ENCODE assay signal across 30 cellular contexts in the genomic region with DNA sequence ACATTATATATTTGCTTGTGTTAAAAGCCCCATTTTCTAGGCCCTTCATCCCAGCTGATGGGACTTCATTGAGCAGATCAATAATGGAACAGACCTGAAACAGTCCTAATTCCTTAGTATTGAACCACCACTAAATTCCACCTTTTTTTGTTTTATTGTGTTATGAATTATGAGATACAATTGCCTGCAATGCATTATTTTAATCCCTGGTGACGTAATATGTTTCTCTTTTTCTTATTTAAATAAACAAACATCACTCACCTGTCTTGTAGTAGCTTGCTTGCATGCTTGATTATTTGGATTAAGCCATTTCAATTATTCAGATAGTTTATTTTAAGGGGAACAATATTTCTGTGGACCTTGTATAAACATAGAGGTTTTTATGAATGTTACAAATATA. TPM values are rescaled to one million over a fixed set of nuclear protein-coding genes. Genes with fewer than 3 reads are reported as not detected.
"Had no signal": no experiment of that assay in that cellular context is flagged by ENCODE, and none has a peak within 500 bp of the region (broad histone marks: within the 10 kb centered on the region; RNA-seq: fewer than 3 reads in every experiment).

No MANE protein-coding gene starts in this region.

- DNase-seq: stimulated activated CD4-positive, alpha-beta T cell treated with anti-CD3 and anti-CD28 coated beads, Interleukin-2, amount 100 ng/mL, for 48 hours; stimulated activated CD4-positive, alpha-beta T cell treated with anti-CD3 and anti-CD28 coated beads, Interleukin-4, amount 100 ng/mL, for 1 hour; stimulated activated CD4-positive, alpha-beta T cell treated with anti-CD3 and anti-CD28 coated beads, Interleukin-4, amount 100 ng/mL, for 24 hours; stimulated activated CD4-positive, alpha-beta T cell treated with anti-CD3 and anti-CD28 coated beads, Interleukin-4, amount 100 ng/mL, for 4 hours; stimulated activated CD8-positive, alpha-beta memory T cell treated with anti-CD3 and anti-CD28 coated beads, Interleukin-4, amount 100 ng/mL, for 48 hours; stimulated activated naive B cell treated with anti-CD40 and anti-IgM and Interleukin-4, amounts not matched to agents 10 μg/mL and 1 μg/mL and 100 μg/mL, for 72 hours; stimulated activated naive CD4-positive, alpha-beta T cell; stimulated activated naive CD4-positive, alpha-beta T cell treated with Interleukin-2 at 50 U/mL for 16 hours; stimulated activated naive CD8-positive, alpha-beta T cell treated with anti-CD3 and anti-CD28 coated beads, Interleukin-15, amount 100 ng/mL, for 72 hours; stimulated activated naive CD8-positive, alpha-beta T cell treated with anti-CD3 and anti-CD28 coated beads, Interleukin-15, Interleukin-2, amounts not matched to agents 100 U/mL and 50 U/mL, for 24 hours; stomach; substantia nigra; testis; thyroid gland; tibial artery; transverse colon; trophoblast cell; upper lobe of left lung; upper lobe of right lung; uterus had no signal

- H3K4me3 ChIP-seq: stomach, suprapubic skin, testis, thoracic aorta, thyroid gland, tibial artery, tibial nerve, transverse colon, upper lobe of left lung, upper lobe of right lung, uterus, vagina had no signal

- FAIRE-seq: urothelium cell line had no signal

- H3K4me1 ChIP-seq: stomach, suprapubic skin, testis, thyroid gland, tibial artery, tibial nerve, transverse colon, upper lobe of left lung, upper lobe of right lung, uterus, vagina had no signal

- H3K27me3 ChIP-seq: stomach, suprapubic skin, testis, thyroid gland, tibial artery, tibial nerve, transverse colon, upper lobe of left lung, upper lobe of right lung, uterus, vagina had no signal

- H3K36me3 ChIP-seq: stomach, suprapubic skin, thoracic aorta, thyroid gland, tibial artery, tibial nerve, transverse colon, upper lobe of left lung, upper lobe of right lung, uterus, vagina had no signal

- ATAC-seq: stimulated activated effector memory CD8-positive, alpha-beta T cell treated with anti-CD3 and anti-CD28 coated beads, Interleukin-12 subunit alpha, Interleukin-12 subunit beta, amount 100 ng/mL, for 72 hours; stimulated activated memory B cell treated with anti-CD40 and anti-IgM and Interleukin-4, amounts not matched to agents 10 μg/mL and 1 μg/mL and 100 μg/mL, for 72 hours; stimulated activated naive B cell treated with anti-CD40 and anti-IgM and Interleukin-4, amounts not matched to agents 10 μg/mL and 1 μg/mL and 100 μg/mL, for 72 hours; stimulated activated naive CD8-positive, alpha-beta T cell treated with anti-CD3 and anti-CD28 coated beads, Interleukin-15, amount 100 ng/mL, for 72 hours; stimulated activated naive CD8-positive, alpha-beta T cell treated with anti-CD3 and anti-CD28 coated beads, Interleukin-15, Interleukin-2, amounts not matched to agents 100 U/mL and 50 U/mL, for 24 hours; upper lobe of right lung had no signal

- H3K27ac ChIP-seq: stomach, suprapubic skin, testis, thoracic aorta, thyroid gland, tibial artery, tibial nerve, transverse colon, upper lobe of left lung, upper lobe of right lung, uterus, vagina had no signal

- H3K9me3 ChIP-seq: suprapubic skin, testis, thoracic aorta, thyroid gland, transverse colon, upper lobe of right lung, uterus, vagina had no signal

RNA-seq across cellular contexts. Expression of a gene that starts 40.7 kb away (rescaled TPM):
- total RNA-seq: subcutaneous adipose tissue, thoracic aorta, thyroid gland, tibial nerve, transverse colon, upper lobe of right lung, ureter had no signal
- polyA plus RNA-seq: stomach, urinary bladder had no signal
